In the genomic region with DNA sequence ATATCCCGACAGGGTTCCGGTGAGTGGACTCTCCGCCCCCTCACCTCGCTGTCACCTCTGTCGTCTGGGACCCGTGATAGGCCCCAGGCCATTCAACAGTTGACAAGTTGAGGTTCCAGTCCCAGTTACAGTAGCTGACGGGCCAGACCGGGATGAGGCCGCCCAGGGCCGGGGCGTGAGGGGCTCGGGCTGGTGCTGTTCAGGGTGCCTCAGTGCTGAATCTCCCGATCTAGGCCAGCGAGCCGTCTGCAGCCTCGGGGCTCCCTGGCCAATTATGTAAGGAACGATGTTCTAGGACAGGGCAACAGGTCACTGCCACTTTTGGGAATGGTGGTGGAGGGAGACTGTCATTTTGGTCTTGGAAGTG, we compare ENCODE assay signal across 1 cellular context.
A peak's percentile ranks its signal among the peaks of the same experiment; 100 is the strongest.
TF ChIP-seq lines count a peak whose summit lies in the region.

No MANE protein-coding gene starts in this region.

TF ChIP-seq in H1, 55 proteins besides CTCF, POLR2A, EP300 and RAD21:
- TF ChIP-seq BRCA1 (IDR thresholded peaks at IDR 0.05; ENCODE audit: low read depth, low read length) (no peak), SIN3A (conservative IDR thresholded peaks at IDR 0.05 in 1 of 2, IDR thresholded peaks at IDR 0.05 in 1 of 2; ENCODE audit: low read depth in 1 of 2, low read length in 2 of 2) (peak; percentile 55 to 80; a peak in 3 of 4 replicates)
